Comparison of ENCODE assay signal across 12 cellular contexts in the genomic region with DNA sequence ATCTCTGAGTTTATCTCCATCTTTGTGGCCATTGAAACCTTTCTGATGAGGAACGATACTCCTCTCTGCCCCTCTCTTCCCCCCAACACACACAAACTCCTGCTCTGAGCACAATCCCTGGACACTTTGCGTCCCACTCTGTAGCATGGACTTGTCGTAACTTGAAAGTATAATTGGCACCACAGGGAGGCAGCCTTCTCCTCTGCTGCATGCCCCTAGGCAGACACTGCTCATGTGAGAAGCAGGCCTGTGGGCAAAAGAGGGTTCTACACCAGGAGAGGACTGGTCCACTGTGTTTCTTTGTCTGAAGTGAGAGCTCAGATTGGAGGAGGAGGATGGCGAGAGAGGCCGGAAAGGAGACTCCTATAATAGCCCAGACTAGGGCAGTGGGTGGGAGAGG. TPM values are rescaled to one million over a fixed set of nuclear protein-coding genes. Genes with fewer than 3 reads are reported as not detected.
DNase-seq lines count a peak whose midpoint lies in the region; ATAC-seq and TF ChIP-seq lines count a peak whose summit lies in the region.
"Had no signal": no experiment of that assay in that cellular context is flagged by ENCODE, and none has a peak within 500 bp of the region (broad histone marks: within the 10 kb centered on the region; RNA-seq: fewer than 3 reads in every experiment).

No MANE protein-coding gene starts in this region.

- H3K9me3 ChIP-seq in parathyroid adenoma (ENCODE audit: control insufficient read depth, low read length): no peaks in the 10 kb centered on the region

- no peak for ATAC-seq in GM19035 (IDR thresholded peaks at IDR 0.05; ENCODE audit: unreplicated experiment)
- no peak for ATAC-seq in HG02571 (IDR thresholded peaks at IDR 0.05; ENCODE audit: unreplicated experiment)

- no peak overlapping the region for H3K27ac ChIP-seq in parathyroid adenoma

- H3K27me3 Mint-ChIP-seq in activated CD4-positive, alpha-beta T cell treated with anti-CD3 and anti-CD28 coated beads, Interleukin-2, amount 10 ng/mL, durations not matched to agents 24 days and 14 days: no peaks in the 10 kb centered on the region
- H3K27me3 Mint-ChIP-seq: IgD-negative memory B cell had no signal

- H3K79me2 ChIP-seq in parathyroid adenoma: peaks cover 2% of the 10 kb centered on the region

- peaks cover 7% of the 10 kb centered on the region for H3K4me1 Mint-ChIP-seq in activated CD4-positive, alpha-beta T cell treated with anti-CD3 and anti-CD28 coated beads, Interleukin-2, amount 10 ng/mL, durations not matched to agents 24 days and 14 days

- H3K9me3 Mint-ChIP-seq in activated CD4-positive, alpha-beta T cell treated with anti-CD3 and anti-CD28 coated beads, Interleukin-2, amount 10 ng/mL, durations not matched to agents 24 days and 14 days: no peaks in the 10 kb centered on the region

- H3K36me3 ChIP-seq in parathyroid adenoma (ENCODE audit: control insufficient read depth, insufficient read depth, low read length): no peaks in the 10 kb centered on the region

- H3K27ac Mint-ChIP-seq in activated CD4-positive, alpha-beta T cell treated with anti-CD3 and anti-CD28 coated beads, Interleukin-2, amount 10 ng/mL, durations not matched to agents 24 days and 14 days: no peak overlapping the region
- H3K27ac Mint-ChIP-seq: IgD-negative memory B cell had no signal

- H3K36me3 Mint-ChIP-seq in activated CD4-positive, alpha-beta T cell treated with anti-CD3 and anti-CD28 coated beads, Interleukin-2, amount 10 ng/mL, durations not matched to agents 24 days and 14 days (ENCODE audit: low read depth): no peaks in the 10 kb centered on the region
- H3K36me3 Mint-ChIP-seq: IgD-negative memory B cell had no signal

- H3K4me3 Mint-ChIP-seq in activated CD4-positive, alpha-beta T cell treated with anti-CD3 and anti-CD28 coated beads, Interleukin-2, amount 10 ng/mL, durations not matched to agents 24 days and 14 days: no peak overlapping the region
- H3K4me3 Mint-ChIP-seq: IgD-negative memory B cell had no signal

- intact Hi-C loops in activated CD4-positive, alpha-beta T cell treated with anti-CD3 and anti-CD28 coated beads, Interleukin-2, amount 10 ng/mL, durations not matched to agents 24 days and 14 days (cut with micrococcal nuclease): no loop called here

- peaks cover 6% of the 10 kb centered on the region for H3K4me1 ChIP-seq in parathyroid adenoma

- no peak overlapping the region for H3K4me2 ChIP-seq in parathyroid adenoma (ENCODE audit: low read length)

- TF ChIP-seq CTCF in NB4 (IDR thresholded peaks at IDR 0.05; ENCODE audit: low read depth, low read length) (no peak), cardiac fibroblast (IDR thresholded peaks at IDR 0.05; ENCODE audit: low read depth, low read length) (no peak), parathyroid adenoma (IDR thresholded peaks at IDR 0.05) (peak; percentile 15)

- no peak overlapping the region for H2AFZ ChIP-seq in parathyroid adenoma

- H3K27me3 ChIP-seq in parathyroid adenoma (ENCODE audit: control insufficient read depth, insufficient read depth, low read length): no peaks in the 10 kb centered on the region

- TF ChIP-seq POLR2A in NB4 (IDR thresholded peaks at IDR 0.05; ENCODE audit: extremely low read depth, insufficient read length): no peak

- no peak overlapping the region for H3K9ac ChIP-seq in parathyroid adenoma

- peak; percentile 62 for DNase-seq in activated CD4-positive, alpha-beta T cell treated with anti-CD3 and anti-CD28 coated beads, Interleukin-2, amount 10 ng/mL, durations not matched to agents 24 days and 14 days
- no peak for DNase-seq in activated CD4-positive, alpha-beta T cell treated with anti-CD3 and anti-CD28 coated beads, Interleukin-2, amount 50 U/mL, for 1 hour
- DNase-seq in NB4 (ENCODE audit: low read depth) (peak; percentile 34), cardiac fibroblast (ENCODE audit: low read depth in 2 of 2) (peak; percentile 13 to 18), inferior parietal cortex (ENCODE audit: extremely low spot score) (no peak)
- DNase-seq: activated T-cell treated with anti-CD3 and anti-CD28 coated beads, Interleukin-2, amount 50 U/mL, for 1 hour; NCI-H526 treated with DMSO at 0.1 percent for 48 hours had no signal

- H3K4me3 ChIP-seq in NB4 (ENCODE audit: low read depth, low read length): no peak overlapping the region
- H3K4me3 ChIP-seq in cardiac fibroblast (replicated peaks in 1 of 2; ENCODE audit: low read depth in 2 of 2, low read length in 2 of 2): no peak overlapping the region
- no peak overlapping the region for H3K4me3 ChIP-seq in parathyroid adenoma (ENCODE audit: low read depth, low read length)

RNA-seq across cellular contexts. Expression of a gene that starts 3.8 kb away (rescaled TPM):
- 7.1 and 7.8 TPM in 2 replicates for total RNA-seq in activated CD4-positive, alpha-beta T cell treated with anti-CD3 and anti-CD28 coated beads, Interleukin-2, amount 10 ng/mL, durations not matched to agents 24 days and 14 days

RNA-seq across cellular contexts. Expression of a gene that starts 33.0 kb away (rescaled TPM):
- 1.6 TPM in 2 replicates for total RNA-seq in activated CD4-positive, alpha-beta T cell treated with anti-CD3 and anti-CD28 coated beads, Interleukin-2, amount 10 ng/mL, durations not matched to agents 24 days and 14 days
- total RNA-seq: pulmonary artery endothelial cell had no signal

RNA-seq across cellular contexts. Expression of a gene that starts 52.4 kb away (rescaled TPM):
- total RNA-seq in activated CD4-positive, alpha-beta T cell treated with anti-CD3 and anti-CD28 coated beads, Interleukin-2, amount 10 ng/mL, durations not matched to agents 24 days and 14 days: 41.6 and 45.3 TPM in 2 replicates

Comparison
In these comparisons a context has a peak if more than half of its experiments do, and no peak if none do; other contexts are left out.
1. DNase-seq: peak in activated CD4-positive, alpha-beta T cell treated with anti-CD3 and anti-CD28 coated beads, Interleukin-2, amount 10 ng/mL, durations not matched to agents 24 days and 14 days (single experiment), NB4 (single experiment) and cardiac fibroblast (2 of 2); none in activated CD4-positive, alpha-beta T cell treated with anti-CD3 and anti-CD28 coated beads, Interleukin-2, amount 50 U/mL, for 1 hour (single experiment) and inferior parietal cortex (single experiment).